1 cellular context compared by ENCODE assay signal in genomic region chr2:232483923-232484627, GRCh38.
TF ChIP-seq lines count a peak whose summit lies in the region.

No MANE protein-coding gene starts in this region.

TF ChIP-seq in HepG2, 621 proteins besides CTCF, POLR2A, EP300 and RAD21:
- TF ChIP-seq AHDC1 (CRISPR knock-in tag; IDR thresholded peaks at IDR 0.05; ENCODE audit: borderline replicate concordance) (no peak), DDIT3 (CRISPR knock-in tag; IDR thresholded peaks at IDR 0.05) (no peak), ZNF609 (CRISPR knock-in tag; IDR thresholded peaks at IDR 0.05; ENCODE audit: borderline replicate concordance) (no peak), DMTF1 (CRISPR knock-in tag; IDR thresholded peaks at IDR 0.05) (no peak), MLX (CRISPR knock-in tag; IDR thresholded peaks at IDR 0.05) (no peak)
TF ChIP-seq in HepG2: peak in this region for 0.
